1 cellular context compared by ENCODE assay signal in genomic region chr19:55015126-55015525, GRCh38.
TF ChIP-seq lines count a peak whose summit lies in the region.

No MANE protein-coding gene starts in this region.

TF ChIP-seq in K562, 482 proteins besides CTCF, POLR2A, EP300 and RAD21:
- TF ChIP-seq RBFOX2 (IDR thresholded peaks at IDR 0.05; ENCODE audit: low read depth, low read length), result peak; percentile 52
- no peak for TF ChIP-seq STAG1 (CRISPR knock-in tag; IDR thresholded peaks at IDR 0.05; ENCODE audit: borderline replicate concordance)
- no peak for TF ChIP-seq ZSCAN32 (CRISPR knock-in tag; IDR thresholded peaks at IDR 0.05)
